Comparison of ENCODE assay signal across 22 cellular contexts in the genomic region with DNA sequence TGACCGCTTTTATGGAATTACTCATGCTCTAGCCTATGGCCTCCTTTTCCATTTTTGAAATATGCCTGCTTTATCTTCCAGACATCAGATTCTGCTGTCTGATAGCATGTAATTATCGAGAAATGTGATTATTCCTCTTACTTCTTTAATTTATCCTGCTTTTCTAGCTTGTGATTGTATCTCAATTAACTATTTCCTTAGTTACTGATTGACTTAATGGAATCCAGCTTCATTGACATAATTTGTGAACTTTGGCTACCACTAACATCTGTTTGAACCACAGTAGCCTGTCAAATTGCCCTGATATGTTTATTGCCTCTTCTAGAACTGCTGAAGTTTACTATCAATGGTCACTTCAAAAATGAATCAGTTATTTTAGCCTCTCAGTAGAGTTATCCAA. TPM values are rescaled to one million over a fixed set of nuclear protein-coding genes. Genes with fewer than 3 reads are reported as not detected.
"Had no signal": no experiment of that assay in that cellular context is flagged by ENCODE, and none has a peak within 500 bp of the region (broad histone marks: within the 10 kb centered on the region; RNA-seq: fewer than 3 reads in every experiment).

No MANE protein-coding gene starts in this region.

- H3K4me3 Mint-ChIP-seq: activated CD4-positive, alpha-beta T cell treated with anti-CD3 and anti-CD28 coated beads, Interleukin-2, amount 10 ng/mL, durations not matched to agents 7 days and 5 days; activated CD8-positive, alpha-beta memory T cell treated with anti-CD3 and anti-CD28 coated beads, Interleukin-2, amount 10 ng/mL, durations not matched to agents 7 days and 5 days; activated CD8-positive, alpha-beta T cell treated with anti-CD3 and anti-CD28 coated beads for 36 hours; activated naive CD4-positive, alpha-beta T cell treated with anti-CD3 and anti-CD28 coated beads, Interleukin-2, amount 50 U/mL, for 24 hours; brain; nephron progenitor cell; stimulated activated naive CD8-positive, alpha-beta T cell treated with anti-CD3 and anti-CD28 coated beads, Interleukin-15, amount 100 ng/mL, for 72 hours; T-helper 2 cell treated with Interferon-gamma antibody and Interleukin-4, amounts not matched to agents 5 μg/mL and 100 μg/mL, for 36 hours had no signal

- H3K4me1 Mint-ChIP-seq: brain, nephron progenitor cell had no signal

- H3K27me3 Mint-ChIP-seq: activated CD4-positive, alpha-beta T cell treated with anti-CD3 and anti-CD28 coated beads, Interleukin-2, amount 10 ng/mL, durations not matched to agents 7 days and 5 days; activated CD8-positive, alpha-beta memory T cell treated with anti-CD3 and anti-CD28 coated beads, Interleukin-2, amount 10 ng/mL, durations not matched to agents 7 days and 5 days; activated CD8-positive, alpha-beta T cell treated with anti-CD3 and anti-CD28 coated beads for 36 hours; activated naive CD4-positive, alpha-beta T cell treated with anti-CD3 and anti-CD28 coated beads, Interleukin-2, amount 50 U/mL, for 24 hours; brain; stimulated activated naive CD8-positive, alpha-beta T cell treated with anti-CD3 and anti-CD28 coated beads, Interleukin-15, amount 100 ng/mL, for 72 hours had no signal

- DNase-seq: activated CD4-positive, alpha-beta T cell treated with anti-CD3 and anti-CD28 coated beads, Interleukin-2, amount 10 ng/mL, durations not matched to agents 7 days and 5 days; activated CD8-positive, alpha-beta memory T cell treated with anti-CD3 and anti-CD28 coated beads, Interleukin-2, amount 10 ng/mL, durations not matched to agents 7 days and 5 days; activated CD8-positive, alpha-beta T cell treated with anti-CD3 and anti-CD28 coated beads for 36 hours; activated gamma-delta T cell treated with Interleukin-2 at 50 U/mL for 16 hours; activated T-cell treated with anti-CD3 and anti-CD28 coated beads for 4 hours; aorta; dermis blood vessel endothelial cell; effector memory CD4-positive, alpha-beta T cell; left ventricle myocardium inferior; nephron progenitor cell; occipital lobe; retina; stimulated activated CD4-positive, alpha-beta T cell treated with anti-CD3 and anti-CD28 coated beads, Interleukin-12 subunit alpha, Interleukin-12 subunit beta, amount 100 ng/mL, for 4 hours; stimulated activated naive CD8-positive, alpha-beta T cell treated with anti-CD3 and anti-CD28 coated beads, Interleukin-15, amount 100 ng/mL, for 72 hours; testis; upper lobe of left lung had no signal

- ATAC-seq: activated CD4-positive, CD25-positive, alpha-beta regulatory T cell treated with anti-CD3 and anti-CD28 coated beads, Interleukin-2, amount 50 U/mL, for 24 hours; activated CD8-positive, alpha-beta memory T cell treated with anti-CD3 and anti-CD28 coated beads, Interleukin-2, amount 10 ng/mL, durations not matched to agents 7 days and 5 days; activated CD8-positive, alpha-beta T cell treated with anti-CD3 and anti-CD28 coated beads for 36 hours; stimulated activated naive CD8-positive, alpha-beta T cell treated with anti-CD3 and anti-CD28 coated beads, Interleukin-15, amount 100 ng/mL, for 72 hours had no signal

- H3K9me3 ChIP-seq: left ventricle myocardium inferior, testis, upper lobe of left lung had no signal

- H3K4me1 ChIP-seq: foreskin keratinocyte, left ventricle myocardium inferior, testis had no signal

- H3K27ac ChIP-seq: foreskin keratinocyte, left ventricle myocardium inferior, testis, upper lobe of left lung had no signal

- H3K9me3 Mint-ChIP-seq: activated CD4-positive, alpha-beta T cell treated with anti-CD3 and anti-CD28 coated beads, Interleukin-2, amount 10 ng/mL, durations not matched to agents 7 days and 5 days; activated CD8-positive, alpha-beta T cell treated with anti-CD3 and anti-CD28 coated beads for 36 hours; activated naive CD4-positive, alpha-beta T cell treated with anti-CD3 and anti-CD28 coated beads, Interleukin-2, amount 50 U/mL, for 24 hours; brain; nephron progenitor cell; stimulated activated naive CD8-positive, alpha-beta T cell treated with anti-CD3 and anti-CD28 coated beads, Interleukin-15, amount 100 ng/mL, for 72 hours; T-helper 2 cell treated with Interferon-gamma antibody and Interleukin-4, amounts not matched to agents 5 μg/mL and 100 μg/mL, for 36 hours had no signal

- H3K4me3 ChIP-seq: left ventricle myocardium inferior, testis, upper lobe of left lung had no signal

- H3K27ac Mint-ChIP-seq: activated CD4-positive, alpha-beta T cell treated with anti-CD3 and anti-CD28 coated beads, Interleukin-2, amount 10 ng/mL, durations not matched to agents 7 days and 5 days; activated CD8-positive, alpha-beta memory T cell treated with anti-CD3 and anti-CD28 coated beads, Interleukin-2, amount 10 ng/mL, durations not matched to agents 7 days and 5 days; activated naive CD4-positive, alpha-beta T cell treated with anti-CD3 and anti-CD28 coated beads, Interleukin-2, amount 50 U/mL, for 24 hours; nephron progenitor cell; T-helper 2 cell treated with Interferon-gamma antibody and Interleukin-4, amounts not matched to agents 5 μg/mL and 100 μg/mL, for 36 hours had no signal

- H3K36me3 ChIP-seq: left ventricle myocardium inferior, upper lobe of left lung had no signal

- H3K36me3 Mint-ChIP-seq: brain had no signal

- H3K27me3 ChIP-seq: testis, upper lobe of left lung had no signal

RNA-seq across cellular contexts. Expression of gene PDE3B, which starts 25.5 kb away (rescaled TPM):
- total RNA-seq: mammary epithelial cell had no signal
